12 cellular contexts compared by ENCODE assay signal in the genomic region with DNA sequence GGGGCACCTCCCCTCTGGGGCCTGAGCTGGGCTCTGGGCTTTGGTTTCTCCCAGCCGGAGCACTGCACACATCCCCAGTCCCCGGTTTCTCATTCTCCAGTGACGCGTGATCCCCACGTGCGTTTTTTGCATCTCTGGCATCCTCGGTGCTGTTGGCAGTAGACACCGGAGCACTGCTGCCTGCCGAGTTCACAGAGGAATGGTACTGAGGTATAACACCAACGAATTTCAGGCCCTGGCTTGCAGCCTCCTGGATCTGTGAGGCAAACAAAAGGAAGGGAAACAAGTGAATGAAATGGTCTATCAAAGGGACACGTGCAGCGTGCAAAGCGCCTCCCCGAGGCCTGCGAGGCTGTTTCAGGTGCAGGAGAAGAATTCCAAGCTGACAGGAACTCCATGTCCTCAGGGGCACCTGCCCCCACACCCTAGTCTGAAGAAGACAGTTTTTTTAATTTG.
DNase-seq lines count a peak whose midpoint lies in the region; ATAC-seq and TF ChIP-seq lines count a peak whose summit lies in the region.
"Had no signal": no experiment of that assay in that cellular context is flagged by ENCODE, and none has a peak within 500 bp of the region (broad histone marks: within the 10 kb centered on the region; RNA-seq: fewer than 3 reads in every experiment).

No MANE protein-coding gene starts in this region.

- peaks cover 30% of the 10 kb centered on the region for H3K9me3 ChIP-seq in BLaER1
- H3K9me3 ChIP-seq in gastroesophageal sphincter = no peaks in the 10 kb centered on the region
- no peaks in the 10 kb centered on the region for H3K9me3 ChIP-seq in upper lobe of right lung

- H3K27ac ChIP-seq in BLaER1 (peak overlapping the region; percentile 74), gastroesophageal sphincter (peak overlapping the region; percentile 62 to 88 (median 82)), upper lobe of right lung (no peak overlapping the region)

- POLR2A ChIA-PET in activated CD4-positive, alpha-beta memory T cell treated with anti-CD3 and anti-CD28 coated beads for 36 hours (lab: Charles Lee) = interaction anchor here (1.2 kb wide), 2 partner anchors 26 to 134 kb away, joined by 3 to 5 read pairs; no protein-coding TSS in a partner anchor

- peaks cover 67% of the 10 kb centered on the region for H3K36me3 Mint-ChIP-seq in activated CD4-positive, alpha-beta memory T cell treated with anti-CD3 and anti-CD28 coated beads for 36 hours
- H3K36me3 Mint-ChIP-seq in glutamatergic neuron (ENCODE audit: unreplicated experiment) = no peaks in the 10 kb centered on the region

- CTCF ChIA-PET in activated CD4-positive, alpha-beta memory T cell treated with anti-CD3 and anti-CD28 coated beads for 36 hours (lab: Charles Lee) = no interaction called here

- H3K4me2 ChIP-seq in BLaER1 = peak overlapping the region; percentile 87

- intact Hi-C loops in activated CD4-positive, alpha-beta memory T cell treated with anti-CD3 and anti-CD28 coated beads for 36 hours (cut with micrococcal nuclease) = loop anchor here (2.0 kb wide), 2 partner anchors 87 to 131 kb away; no protein-coding TSS in a partner anchor
- intact Hi-C loops in upper lobe of right lung (cut with DNase I) = no loop called here

- peak overlapping the region; percentile 36; the same call in 1 of the 2 replicates for H3K9ac ChIP-seq in BLaER1

- TF ChIP-seq POLR2A in gastroesophageal sphincter (IDR thresholded peaks at IDR 0.05) = no peak

- peaks cover 17% of the 10 kb centered on the region for H3K9me3 Mint-ChIP-seq in activated CD4-positive, alpha-beta memory T cell treated with anti-CD3 and anti-CD28 coated beads for 36 hours
- H3K9me3 Mint-ChIP-seq in glutamatergic neuron (ENCODE audit: unreplicated experiment) = peaks cover 2% of the 10 kb centered on the region

- 40 to 42% methylated on average over 1 to 5 of the region's 15 CpGs for WGBS in gastroesophageal sphincter (ENCODE audit: low coverage in 1 of 2), 2 donors

- TF ChIP-seq EP300 in gastroesophageal sphincter (IDR thresholded peaks at IDR 0.05) = no peak

- DNase-seq in GM06990 (ENCODE audit: extremely low read depth, insufficient read length) (no peak), upper lobe of right lung (no peak), COLO829 (ENCODE audit: low spot score) (no peak), glutamatergic neuron (no peak)
- no peak for DNase-seq in activated CD4-positive, alpha-beta memory T cell treated with anti-CD3 and anti-CD28 coated beads for 36 hours
- DNase-seq: hippocampal formation; NCI-H748 treated with DMSO at 0.1 percent for 48 hours; stimulated activated CD4-positive, alpha-beta T cell treated with anti-CD3 and anti-CD28 coated beads, Interleukin-4, amount 100 ng/mL, for 1 hour had no signal

- H4K20me1 ChIP-seq in BLaER1 = peaks cover 49% of the 10 kb centered on the region; the same call in 1 of the 2 replicates

- no peaks in the 10 kb centered on the region for H3K27me3 Mint-ChIP-seq in activated CD4-positive, alpha-beta memory T cell treated with anti-CD3 and anti-CD28 coated beads for 36 hours
- H3K27me3 Mint-ChIP-seq in glutamatergic neuron (ENCODE audit: unreplicated experiment) = peaks cover 2% of the 10 kb centered on the region

- peak overlapping the region; percentile 70 for H3K27ac Mint-ChIP-seq in activated CD4-positive, alpha-beta memory T cell treated with anti-CD3 and anti-CD28 coated beads for 36 hours
- no peak overlapping the region for H3K27ac Mint-ChIP-seq in glutamatergic neuron (ENCODE audit: unreplicated experiment)
- H3K27ac Mint-ChIP-seq: progenitor cell of endocrine pancreas had no signal

- ATAC-seq in gastroesophageal sphincter (peak; percentile 77), HG02678 (IDR thresholded peaks at IDR 0.05; ENCODE audit: unreplicated experiment) (no peak), upper lobe of right lung (no peak)

- peaks cover 76% of the 10 kb centered on the region for H3K4me1 Mint-ChIP-seq in activated CD4-positive, alpha-beta memory T cell treated with anti-CD3 and anti-CD28 coated beads for 36 hours (ENCODE audit: low read depth)
- H3K4me1 Mint-ChIP-seq in glutamatergic neuron (ENCODE audit: low read depth, unreplicated experiment) = peaks cover 16% of the 10 kb centered on the region

- H3K27me3 ChIP-seq in BLaER1 (no peaks in the 10 kb centered on the region), GM06990 (replicated peaks; ENCODE audit: control insufficient read depth, insufficient read depth, low read length) (no peaks in the 10 kb centered on the region), gastroesophageal sphincter (no peaks in the 10 kb centered on the region), upper lobe of right lung (no peaks in the 10 kb centered on the region)

- TF ChIP-seq CTCF in GM06990 (IDR thresholded peaks at IDR 0.05; ENCODE audit: insufficient read depth, low read length, poor library complexity, severe bottlenecking) (peak; percentile 18), gastroesophageal sphincter (IDR thresholded peaks at IDR 0.05) (peak in 2 of 4 experiments; percentile 35 to 43), upper lobe of right lung (IDR thresholded peaks at IDR 0.05) (no peak), glutamatergic neuron (IDR thresholded peaks at IDR 0.05; ENCODE audit: partially characterized antibody, unreplicated experiment) (no peak)

- no peak overlapping the region for H3K4me3 Mint-ChIP-seq in activated CD4-positive, alpha-beta memory T cell treated with anti-CD3 and anti-CD28 coated beads for 36 hours
- H3K4me3 Mint-ChIP-seq in glutamatergic neuron (ENCODE audit: unreplicated experiment) = no peak overlapping the region

- H3K4me1 ChIP-seq in BLaER1 (peaks cover 79% of the 10 kb centered on the region), gastroesophageal sphincter (peaks cover 0 to 76% (median 24%) of the 10 kb centered on the region in 3 donors), upper lobe of right lung (peaks cover 17% of the 10 kb centered on the region)

- H3K36me3 ChIP-seq in BLaER1 (peaks cover 64% of the 10 kb centered on the region), GM06990 (ENCODE audit: control insufficient read depth, insufficient read depth, low read length) (peaks cover 9% of the 10 kb centered on the region), gastroesophageal sphincter (no peaks in the 10 kb centered on the region), upper lobe of right lung (peaks cover 13% of the 10 kb centered on the region)

- peak overlapping the region; percentile 23; the same call in 1 of the 2 replicates for H3K4me3 ChIP-seq in BLaER1
- H3K4me3 ChIP-seq in GM06990 (replicated peaks; ENCODE audit: low read depth, low read length) = no peak overlapping the region; the same call in 1 of the 2 replicates
- H3K4me3 ChIP-seq in gastroesophageal sphincter = no peak overlapping the region
- H3K4me3 ChIP-seq in upper lobe of right lung = no peak overlapping the region
